In genomic region chr9:124008307-124008854, GRCh38 we compare ENCODE assay signal across 10 cellular contexts. TPM values are rescaled to one million over a fixed set of nuclear protein-coding genes. Genes with fewer than 3 reads are reported as not detected.
A peak's percentile ranks its signal among the peaks of the same experiment; 100 is the strongest.
DNase-seq lines count a peak whose midpoint lies in the region; ATAC-seq and TF ChIP-seq lines count a peak whose summit lies in the region.
"Had no signal": no experiment of that assay in that cellular context is flagged by ENCODE, and none has a peak within 500 bp of the region (broad histone marks: within the 10 kb centered on the region; RNA-seq: fewer than 3 reads in every experiment).

No MANE protein-coding gene starts in this region.

- H3K79me2 ChIP-seq in osteoblast (ENCODE audit: insufficient read depth, low read length), result no peaks in the 10 kb centered on the region

- H3K4me2 ChIP-seq in osteoblast (ENCODE audit: insufficient read depth, low read length), result peak overlapping the region; percentile 28

- H3K4me1 ChIP-seq in osteoblast (ENCODE audit: insufficient read depth, low read length), result no peaks in the 10 kb centered on the region

- DNase-seq in NCI-H1092 treated with DMSO at 0.1 percent for 48 hours (lab: John Stamatoyannopoulos, UW) (peak; percentile 78), NCI-H1092 (lab: John Stamatoyannopoulos, UW) (no peak), LNCaP clone FGC (ENCODE audit: low read depth) (no peak), osteoblast (ENCODE audit: insufficient read length, low spot score, missing footprints) (peak; percentile 62), dermis blood vessel endothelial cell (no peak)
- no peak for DNase-seq in stimulated activated CD4-positive, alpha-beta T cell treated with anti-CD3 and anti-CD28 coated beads, Interleukin-4, amount 100 ng/mL, for 4 hours
- DNase-seq: ACHN; stimulated activated CD4-positive, alpha-beta T cell treated with anti-CD3 and anti-CD28 coated beads, Interleukin-2, amount 100 ng/mL, for 48 hours had no signal

- H3K27ac ChIP-seq in angular gyrus (ENCODE audit: low read depth, low read length) (peak overlapping the region; percentile 34), osteoblast (ENCODE audit: low read depth, low read length) (no peak overlapping the region)

- no peak for ATAC-seq in HG03442 (IDR thresholded peaks at IDR 0.05; ENCODE audit: unreplicated experiment)

- TF ChIP-seq CTCF in LNCaP clone FGC (IDR thresholded peaks at IDR 0.05; ENCODE audit: control insufficient read depth, extremely low read depth, insufficient read depth), result no peak
- TF ChIP-seq CTCF in osteoblast (IDR thresholded peaks at IDR 0.05; ENCODE audit: extremely low read depth, low read depth, low read length), result no peak

- H3K9me3 ChIP-seq in osteoblast (ENCODE audit: low read depth, low read length), result no peaks in the 10 kb centered on the region

- no peak overlapping the region for H2AFZ ChIP-seq in osteoblast (ENCODE audit: low read length)

- no peaks in the 10 kb centered on the region for H3K36me3 ChIP-seq in osteoblast (ENCODE audit: insufficient read depth, low read length)

- no peaks in the 10 kb centered on the region for H4K20me1 ChIP-seq in osteoblast (ENCODE audit: insufficient read depth, low read length)

- H3K4me3 ChIP-seq in LNCaP clone FGC (ENCODE audit: low read depth, low read length) (peak overlapping the region; percentile 54), osteoblast (ENCODE audit: insufficient read depth, low read length) (no peak overlapping the region)

- H3K27me3 ChIP-seq in osteoblast (ENCODE audit: insufficient read depth, low read length), result peaks cover 91% of the 10 kb centered on the region

RNA-seq across cellular contexts. Expression of gene LHX2, which starts 3.2 kb away (rescaled TPM):
- total RNA-seq in osteoblast (not detected in 2 replicates), dermis blood vessel endothelial cell (not detected in 2 replicates)

Comparison
In these comparisons a context has a peak if more than half of its experiments do, and no peak if none do; other contexts are left out.
1. DNase-seq: peak in NCI-H1092 treated with DMSO at 0.1 percent for 48 hours (single experiment) and osteoblast (single experiment); none in NCI-H1092 (single experiment), LNCaP clone FGC (single experiment), dermis blood vessel endothelial cell (single experiment) and stimulated activated CD4-positive, alpha-beta T cell treated with anti-CD3 and anti-CD28 coated beads, Interleukin-4, amount 100 ng/mL, for 4 hours (0 of 2).